In the genomic region with DNA sequence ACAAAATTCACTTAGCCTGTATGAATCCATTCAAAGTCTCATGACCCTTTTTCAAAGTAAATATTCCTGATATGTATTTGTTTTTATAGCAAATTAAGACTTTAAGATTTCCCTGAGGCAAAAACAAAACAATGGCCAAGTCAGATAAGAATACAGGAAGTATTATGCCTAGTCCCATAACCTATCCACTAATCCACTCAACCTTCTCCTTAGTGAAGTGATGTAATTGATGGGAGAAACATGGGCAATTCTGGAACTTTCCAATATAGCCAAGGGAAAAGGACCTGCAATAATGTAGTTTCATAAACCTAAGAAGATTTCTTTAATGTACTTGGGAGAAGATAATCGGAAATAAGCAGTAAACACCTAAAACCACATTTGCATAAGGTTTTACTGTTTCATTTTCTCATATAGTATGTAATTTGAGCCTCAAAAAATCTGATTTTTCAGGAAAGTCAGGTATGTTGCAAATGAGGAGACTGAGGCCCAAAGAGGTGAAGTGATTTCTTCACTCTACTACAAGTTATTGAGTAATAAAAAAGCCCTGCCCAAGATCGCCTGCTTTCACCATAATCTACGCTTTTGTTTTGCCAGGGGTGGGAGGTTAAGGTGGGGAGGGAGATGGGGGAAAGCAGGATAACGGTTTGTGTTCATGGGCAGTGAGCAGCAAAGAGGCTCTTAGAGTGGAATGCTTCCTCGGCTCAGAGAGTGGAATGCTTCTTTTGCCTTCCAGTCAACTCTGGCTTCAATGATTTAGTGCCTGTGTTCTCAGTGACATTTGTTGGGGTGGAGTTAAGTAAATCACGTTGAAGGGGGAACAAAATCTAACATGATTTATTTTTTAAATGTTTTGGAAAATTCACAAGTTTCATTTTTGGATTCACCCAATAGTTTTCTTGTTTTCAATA, we compare ENCODE assay signal across 15 cellular contexts.
A peak's percentile ranks its signal among the peaks of the same experiment; 100 is the strongest.
DNase-seq lines count a peak whose midpoint lies in the region; ATAC-seq and TF ChIP-seq lines count a peak whose summit lies in the region.
"Had no signal": no experiment of that assay in that cellular context is flagged by ENCODE, and none has a peak within 500 bp of the region (broad histone marks: within the 10 kb centered on the region; RNA-seq: fewer than 3 reads in every experiment).

No MANE protein-coding gene starts in this region.

- no peak overlapping the region for H3K4me3 ChIP-seq in gastroesophageal sphincter
- H3K4me3 ChIP-seq: stomach had no signal

- H3K36me3 Mint-ChIP-seq in osteocyte (ENCODE audit: unreplicated experiment) (peaks cover 1% of the 10 kb centered on the region), MCF 10A (ENCODE audit: insufficient read depth, unreplicated experiment) (no peaks in the 10 kb centered on the region)
- H3K36me3 Mint-ChIP-seq: brain had no signal

- intact Hi-C loops in MCF 10A (cut with micrococcal nuclease): no loop called here

- no peak overlapping the region for H3K27ac ChIP-seq in gastroesophageal sphincter
- H3K27ac ChIP-seq: stomach had no signal

- DNase-seq in EH (ENCODE audit: low read depth) (peak; percentile 37), NOMO-1 treated with dmso at 0.1 percent for 144 hours (lab: John Stamatoyannopoulos, UW; ENCODE audit: unreplicated experiment) (peak; percentile 41), iris pigment epithelial cell (ENCODE audit: low read depth) (peak; percentile 41), osteocyte (ENCODE audit: extremely low spot score, unreplicated experiment) (no peak), dedifferentiated amniotic fluid mesenchymal stem cell (ENCODE audit: extremely low spot score) (no peak), MCF 10A (ENCODE audit: unreplicated experiment) (no peak)
- DNase-seq: activated CD4-positive, alpha-beta T cell treated with anti-CD3 and anti-CD28 coated beads, Interleukin-2, amount 10 ng/mL, durations not matched to agents 7 days and 5 days; NCI-H1092; NCI-H446 treated with DMSO at 0.1 percent for 48 hours; stomach; T-helper 2 cell had no signal

- no TSS peak for BruUV-seq in MCF 10A (replicated peaks; lab: Mats Ljungman, UMichigan)

- no peak for TF ChIP-seq CTCF in osteocyte (IDR thresholded peaks at IDR 0.05)
- no peak for TF ChIP-seq CTCF in gastroesophageal sphincter (IDR thresholded peaks at IDR 0.05)
- TF ChIP-seq CTCF in MCF 10A (IDR thresholded peaks at IDR 0.05; ENCODE audit: unreplicated experiment): no peak

- H3K4me1 ChIP-seq in gastroesophageal sphincter: peaks cover 0 to 5% (median 0%) of the 10 kb centered on the region in 3 donors

- no peak overlapping the region for H3K4me3 Mint-ChIP-seq in osteocyte (ENCODE audit: unreplicated experiment)
- no peak overlapping the region for H3K4me3 Mint-ChIP-seq in MCF 10A (ENCODE audit: unreplicated experiment)
- H3K4me3 Mint-ChIP-seq: activated CD4-positive, alpha-beta T cell treated with anti-CD3 and anti-CD28 coated beads, Interleukin-2, amount 10 ng/mL, durations not matched to agents 7 days and 5 days; brain had no signal

- peaks cover 8% of the 10 kb centered on the region for H3K9me3 Mint-ChIP-seq in osteocyte (ENCODE audit: unreplicated experiment)
- no peaks in the 10 kb centered on the region for H3K9me3 Mint-ChIP-seq in MCF 10A (ENCODE audit: unreplicated experiment)
- H3K9me3 Mint-ChIP-seq: activated CD4-positive, alpha-beta T cell treated with anti-CD3 and anti-CD28 coated beads, Interleukin-2, amount 10 ng/mL, durations not matched to agents 7 days and 5 days had no signal

- H3K27ac Mint-ChIP-seq in osteocyte (ENCODE audit: unreplicated experiment) (peak overlapping the region; percentile 14), MCF 10A (ENCODE audit: low read depth, unreplicated experiment) (no peak overlapping the region)
- H3K27ac Mint-ChIP-seq: activated CD4-positive, alpha-beta T cell treated with anti-CD3 and anti-CD28 coated beads, Interleukin-2, amount 10 ng/mL, durations not matched to agents 7 days and 5 days had no signal

- CTCF ChIA-PET in MCF 10A (lab: Yijun Ruan, JAX): no interaction called here

- WGBS in gastroesophageal sphincter (ENCODE audit: low coverage in 1 of 2), 2 donors: 30 to 36% methylated on average over 4 to 6 of the region's 6 CpGs

- ATAC-seq in GM21786 (IDR thresholded peaks at IDR 0.05; ENCODE audit: unreplicated experiment) (no peak), gastroesophageal sphincter (no peak)
- ATAC-seq: HCT116 had no signal

- no peak for TF ChIP-seq POLR2A in gastroesophageal sphincter (IDR thresholded peaks at IDR 0.05)

- H3K27me3 Mint-ChIP-seq in osteocyte (ENCODE audit: unreplicated experiment): no peaks in the 10 kb centered on the region
- H3K27me3 Mint-ChIP-seq in MCF 10A (ENCODE audit: insufficient read depth, unreplicated experiment): no peaks in the 10 kb centered on the region

- TF ChIP-seq EP300 in gastroesophageal sphincter (IDR thresholded peaks at IDR 0.05): no peak

- POLR2A ChIA-PET in MCF 10A (lab: Yijun Ruan, JAX): no interaction called here

- H3K4me1 Mint-ChIP-seq in osteocyte (ENCODE audit: unreplicated experiment) (peaks cover 34% of the 10 kb centered on the region), MCF 10A (ENCODE audit: insufficient read depth, unreplicated experiment) (peaks cover 6% of the 10 kb centered on the region)
- H3K4me1 Mint-ChIP-seq: activated CD4-positive, alpha-beta T cell treated with anti-CD3 and anti-CD28 coated beads, Interleukin-2, amount 10 ng/mL, durations not matched to agents 7 days and 5 days had no signal

- no peaks in the 10 kb centered on the region for H3K27me3 ChIP-seq in gastroesophageal sphincter
- H3K27me3 ChIP-seq: stomach had no signal

- no peaks in the 10 kb centered on the region for H3K36me3 ChIP-seq in gastroesophageal sphincter
- H3K36me3 ChIP-seq: stomach had no signal

- H3K9me3 ChIP-seq in gastroesophageal sphincter: no peaks in the 10 kb centered on the region
- H3K9me3 ChIP-seq: stomach had no signal

Comparison
In these comparisons a context has a peak if more than half of its experiments do, and no peak if none do; other contexts are left out.
1. DNase-seq: peak in EH (single experiment), NOMO-1 treated with dmso at 0.1 percent for 144 hours (single experiment) and iris pigment epithelial cell (single experiment); none in osteocyte (single experiment), dedifferentiated amniotic fluid mesenchymal stem cell (single experiment) and MCF 10A (single experiment).